ENCODE assay signal across 14 cellular contexts in genomic region chrX:46268429-46268828, GRCh38.
DNase-seq lines count a peak whose midpoint lies in the region; ATAC-seq, FAIRE-seq and TF ChIP-seq lines count a peak whose summit lies in the region.
"Had no signal": no experiment of that assay in that cellular context is flagged by ENCODE, and none has a peak within 500 bp of the region (broad histone marks: within the 10 kb centered on the region; RNA-seq: fewer than 3 reads in every experiment).

No MANE protein-coding gene starts in this region.

- no peak for TF ChIP-seq POLR2A in A549 (IDR thresholded peaks at IDR 0.05; ENCODE audit: low read length)

- H3K4me3 ChIP-seq in A549 (no peak overlapping the region), SK-N-SH (ENCODE audit: low read depth in 2 of 2, low read length in 1 of 2) (no peak overlapping the region)
- H3K4me3 ChIP-seq: tibial artery had no signal

- no peaks in the 10 kb centered on the region for H4K20me1 ChIP-seq in SK-N-SH (ENCODE audit: insufficient read depth)

- H3K9ac ChIP-seq in SK-N-SH, result no peak overlapping the region

- ATAC-seq in A549, result peak in 1 of 2 experiments; percentile 68; a peak in 3 of 6 replicates
- peak; percentile 50 for ATAC-seq in GM19463 (IDR thresholded peaks at IDR 0.05; ENCODE audit: unreplicated experiment)
- no peak for ATAC-seq in HG02798 (IDR thresholded peaks at IDR 0.05; ENCODE audit: poor library complexity, unreplicated experiment)

- H3K79me2 ChIP-seq in SK-N-SH (ENCODE audit: insufficient read depth), result no peaks in the 10 kb centered on the region

- 0 out of 3 replicates have a peak, but pooled peaks cover 9% of the 10 kb centered on the region for H3K9me3 ChIP-seq in A549
- 0 out of 2 replicates have a peak, but pooled peaks cover 6% of the 10 kb centered on the region for H3K9me3 ChIP-seq in SK-N-SH
- H3K9me3 ChIP-seq: tibial artery had no signal

- WGBS in A549 (ENCODE audit: missing lambda C conversion rate), result 5% methylated on average over 1 of the region's 1 CpG
- WGBS in SK-N-SH (ENCODE audit: low lambda C conversion rate), result 8% methylated on average over 1 of the region's 1 CpG

- POLR2A ChIA-PET in A549 (lab: Yijun Ruan, JAX) (no interaction called here), SK-N-SH (lab: Yijun Ruan, JAX) (no interaction called here)

- peaks cover 20% of the 10 kb centered on the region for H3K4me1 ChIP-seq in A549
- H3K4me1 ChIP-seq in SK-N-SH (ENCODE audit: control insufficient read depth in 1 of 2, insufficient read depth in 2 of 2, low read depth in 1 of 2, low read length in 1 of 2), result no peaks in the 10 kb centered on the region
- H3K4me1 ChIP-seq: tibial artery had no signal

- H3K27me3 ChIP-seq in SK-N-SH (ENCODE audit: insufficient read depth), result no peaks in the 10 kb centered on the region; the same call in 1 of the 2 replicates
- H3K27me3 ChIP-seq: tibial artery had no signal

- TF ChIP-seq CTCF in A549 (IDR thresholded peaks at IDR 0.05), result no peak
- no peak for TF ChIP-seq CTCF in SK-N-SH (IDR thresholded peaks at IDR 0.05)

- no peaks in the 10 kb centered on the region for H3K9me2 ChIP-seq in SK-N-SH

- FAIRE-seq in A549 (lab: Jason Lieb, UNC), result peak; percentile 98
- FAIRE-seq: kidney had no signal

- DNase-seq in A549 (ENCODE audit: low read depth in 1 of 2, low spot score in 1 of 2), result peak; percentile 13 to 77
- DNase-seq in SK-N-SH, result no peak
- DNase-seq in fibroblast of gingiva (ENCODE audit: low read depth), result peak; percentile 19
- no peak for DNase-seq in NCI-H510A treated with DMSO at 0.1 percent for 48 hours (lab: John Stamatoyannopoulos, UW)
- DNase-seq in cortex of kidney (lab: John Stamatoyannopoulos, UW), result no peak
- no peak for DNase-seq in hypothalamus (lab: John Stamatoyannopoulos, UW)
- DNase-seq: activated gamma-delta T cell treated with Interleukin-2 at 50 U/mL for 16 hours; CD4-positive, alpha-beta T cell; effector CD4-positive, alpha-beta T cell; kidney; NCI-H1092 treated with DMSO at 0.1 percent for 48 hours; tibial artery had no signal

- no peaks in the 10 kb centered on the region for H3F3A ChIP-seq in SK-N-SH (replicated peaks; ENCODE audit: insufficient read depth)

- TF ChIP-seq EP300 in A549 (IDR thresholded peaks at IDR 0.05) (no peak), SK-N-SH (IDR thresholded peaks at IDR 0.05; ENCODE audit: borderline replicate concordance in 1 of 2, low read depth in 1 of 2, low read length in 1 of 2) (no peak)

- TF ChIP-seq RAD21 in A549 (conservative IDR thresholded peaks at IDR 0.05 in 1 of 2, IDR thresholded peaks at IDR 0.05 in 1 of 2) (no peak), SK-N-SH (IDR thresholded peaks at IDR 0.05; ENCODE audit: low read length) (no peak)

- CTCF ChIA-PET in A549 (lab: Yijun Ruan, JAX) (interaction anchor here (0.9 kb wide), 1 partner anchor 305 kb away, joined by 3 read pairs; no protein-coding TSS in a partner anchor), SK-N-SH (lab: Yijun Ruan, JAX) (no interaction called here)

- H3K36me3 ChIP-seq in SK-N-SH (replicated peaks in 1 of 2; ENCODE audit: control insufficient read depth in 1 of 2, insufficient read depth in 2 of 2, low read length in 1 of 2), result no peaks in the 10 kb centered on the region
- H3K36me3 ChIP-seq: tibial artery had no signal

- peak overlapping the region; percentile 82 to 87 for H3K27ac ChIP-seq in A549
- no peak overlapping the region for H3K27ac ChIP-seq in SK-N-SH (ENCODE audit: low read depth in 2 of 2, low read length in 1 of 2)
- H3K27ac ChIP-seq: tibial artery had no signal

- H2AFZ ChIP-seq in SK-N-SH (ENCODE audit: low read depth), result no peak overlapping the region

- peak overlapping the region; percentile 48 for H3K4me2 ChIP-seq in A549
- no peak overlapping the region for H3K4me2 ChIP-seq in SK-N-SH

TF ChIP-seq in A549, 52 proteins besides CTCF, POLR2A, EP300 and RAD21:
- TF ChIP-seq MAX (IDR thresholded peaks at IDR 0.05), result no peak
- TF ChIP-seq MAFK (IDR thresholded peaks at IDR 0.05; ENCODE audit: partially characterized antibody), result peak; percentile 98
- no peak for TF ChIP-seq USF2 (IDR thresholded peaks at IDR 0.05)
- TF ChIP-seq NFE2L2 (conservative IDR thresholded peaks at IDR 0.05; ENCODE audit: low read length), result peak; percentile 96
- TF ChIP-seq JUNB (IDR thresholded peaks at IDR 0.05), result peak; percentile 43; the same call in 1 of the 2 replicates
- TF ChIP-seq FOSL2 (IDR thresholded peaks at IDR 0.05), result no peak
- TF ChIP-seq FOSL2 (CRISPR knock-in tag; IDR thresholded peaks at IDR 0.05), result peak; percentile 58; the same call in 1 of the 2 replicates

TF ChIP-seq in SK-N-SH, 30 proteins besides CTCF, POLR2A, EP300 and RAD21:
- TF ChIP-seq MEF2A (IDR thresholded peaks at IDR 0.05; ENCODE audit: borderline replicate concordance, low read depth) (no peak), PBX3 (IDR thresholded peaks at IDR 0.05) (peak; percentile 41; the same call in 1 of the 2 replicates), SMC3 (IDR thresholded peaks at IDR 0.05; ENCODE audit: low read depth, low read length) (no peak), TAF1 (IDR thresholded peaks at IDR 0.05; ENCODE audit: borderline replicate concordance, low read depth, low read length) (no peak), CHD2 (IDR thresholded peaks at IDR 0.05; ENCODE audit: low read length, partially characterized antibody) (no peak)

Comparison
In these comparisons a context has a peak if more than half of its experiments do, and no peak if none do; other contexts are left out.
1. DNase-seq: peak in A549 (2 of 2) and fibroblast of gingiva (single experiment); none in SK-N-SH (single experiment), NCI-H510A treated with DMSO at 0.1 percent for 48 hours (single experiment), cortex of kidney (single experiment) and hypothalamus (0 of 51).
2. H3K27ac ChIP-seq: peak in A549 (2 of 2); none in SK-N-SH (0 of 2).
3. Of the 12 proteins assayed by ChIP-seq in both A549 and SK-N-SH: peak only in A549: none; only in SK-N-SH: PBX3; in both: none; in neither: 10; mixed calls (peak in some experiments, not most) for 1.